ENCODE assay signal across 1 cellular context in the genomic region with DNA sequence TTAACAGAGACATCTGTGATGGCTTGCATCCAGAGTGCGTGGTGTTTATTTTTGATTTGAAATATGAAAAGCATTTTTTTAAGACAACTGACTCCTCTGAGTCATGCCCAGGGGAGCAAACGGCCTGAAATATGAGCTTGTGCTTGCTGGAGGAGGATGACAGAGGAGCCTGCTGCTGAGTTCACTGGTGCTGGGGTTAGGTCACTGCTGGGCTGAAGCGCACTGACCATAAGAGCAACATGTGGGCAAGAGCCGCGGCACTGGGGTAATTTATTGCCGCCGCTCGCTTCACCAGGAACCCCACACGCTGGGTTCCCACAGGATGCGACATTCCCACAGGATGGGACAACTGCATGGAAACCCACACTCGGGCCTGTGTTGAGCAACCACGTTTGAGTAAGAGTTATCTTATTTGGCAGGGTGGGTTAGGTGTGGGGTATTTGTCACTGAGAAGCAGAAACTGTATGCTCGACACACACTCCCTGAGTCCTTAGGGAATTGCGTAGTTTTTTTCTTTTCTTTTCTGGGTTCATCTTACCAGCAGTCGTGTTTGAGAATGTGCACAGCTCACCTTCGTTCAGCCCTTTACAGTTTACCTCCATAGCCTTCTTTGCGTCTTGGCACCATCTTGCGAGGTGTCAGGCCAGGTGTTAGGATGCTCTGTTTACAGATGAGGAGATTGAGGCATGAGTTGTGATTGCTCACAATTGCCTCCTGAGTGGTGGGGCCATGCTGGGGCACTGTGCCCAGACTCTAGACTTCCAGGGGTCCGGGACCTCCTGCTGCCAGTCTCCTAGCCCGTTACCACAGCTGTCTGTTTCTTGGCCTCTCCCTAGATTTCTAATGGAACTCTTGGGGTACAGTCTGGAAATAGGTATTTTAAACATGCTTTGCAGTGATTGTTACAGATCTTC.
TF ChIP-seq lines count a peak whose summit lies in the region.

No MANE protein-coding gene starts in this region.

TF ChIP-seq in K562, 482 proteins besides CTCF, POLR2A, EP300 and RAD21 (continued from another document and continues in another):
- TF ChIP-seq, protein P1, sequence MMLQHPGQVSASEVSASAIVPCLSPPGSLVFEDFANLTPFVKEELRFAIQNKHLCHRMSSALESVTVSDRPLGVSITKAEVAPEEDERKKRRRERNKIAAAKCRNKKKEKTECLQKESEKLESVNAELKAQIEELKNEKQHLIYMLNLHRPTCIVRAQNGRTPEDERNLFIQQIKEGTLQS (IDR thresholded peaks at IDR 0.05) = peak; percentile 86
- TF ChIP-seq, protein P1 (CRISPR knock-in tag; conservative IDR thresholded peaks at IDR 0.05) = 0 out of 2 replicates have a peak, but pooled peaks have one; percentile 19
- TF ChIP-seq NFIX (CRISPR knock-in tag; IDR thresholded peaks at IDR 0.05; ENCODE audit: low read depth) (no peak), BMI1 (IDR thresholded peaks at IDR 0.05; ENCODE audit: low read length) (no peak), PHF20 (IDR thresholded peaks at IDR 0.05; ENCODE audit: partially characterized antibody) (no peak), ZNF589 (CRISPR knock-in tag; IDR thresholded peaks at IDR 0.05; ENCODE audit: low read depth) (peak; percentile 36; the same call in 1 of the 2 replicates), CCAR2 (IDR thresholded peaks at IDR 0.05; ENCODE audit: low read depth, low read length) (no peak), FOXJ3 (CRISPR knock-in tag; IDR thresholded peaks at IDR 0.05) (no peak), TAF1 (IDR thresholded peaks at IDR 0.05; ENCODE audit: control insufficient read depth, extremely low read depth, insufficient read depth, low read length, severe bottlenecking) (peak; percentile 34), YY1 (IDR thresholded peaks at IDR 0.05; ENCODE audit: borderline replicate concordance in 1 of 3, control insufficient read depth in 1 of 3, extremely low read depth in 1 of 3, insufficient read depth in 3 of 3, insufficient read length in 1 of 3, insufficient replicate concordance in 2 of 3, low read depth in 1 of 3, low read length in 2 of 3) (peak in 1 of 3 experiments; percentile 26), DACH1 (IDR thresholded peaks at IDR 0.05; ENCODE audit: partially characterized antibody) (no peak), ETV1 (tag; conservative IDR thresholded peaks at IDR 0.05; ENCODE audit: low read depth) (no peak), ZNF77 (CRISPR knock-in tag; IDR thresholded peaks at IDR 0.05) (no peak), ZNF324 (CRISPR knock-in tag; IDR thresholded peaks at IDR 0.05) (no peak), KAT7 (CRISPR knock-in tag; IDR thresholded peaks at IDR 0.05; ENCODE audit: borderline replicate concordance) (no peak), STAG1 (CRISPR knock-in tag; IDR thresholded peaks at IDR 0.05; ENCODE audit: borderline replicate concordance) (no peak)
- TF ChIP-seq, protein P2, sequence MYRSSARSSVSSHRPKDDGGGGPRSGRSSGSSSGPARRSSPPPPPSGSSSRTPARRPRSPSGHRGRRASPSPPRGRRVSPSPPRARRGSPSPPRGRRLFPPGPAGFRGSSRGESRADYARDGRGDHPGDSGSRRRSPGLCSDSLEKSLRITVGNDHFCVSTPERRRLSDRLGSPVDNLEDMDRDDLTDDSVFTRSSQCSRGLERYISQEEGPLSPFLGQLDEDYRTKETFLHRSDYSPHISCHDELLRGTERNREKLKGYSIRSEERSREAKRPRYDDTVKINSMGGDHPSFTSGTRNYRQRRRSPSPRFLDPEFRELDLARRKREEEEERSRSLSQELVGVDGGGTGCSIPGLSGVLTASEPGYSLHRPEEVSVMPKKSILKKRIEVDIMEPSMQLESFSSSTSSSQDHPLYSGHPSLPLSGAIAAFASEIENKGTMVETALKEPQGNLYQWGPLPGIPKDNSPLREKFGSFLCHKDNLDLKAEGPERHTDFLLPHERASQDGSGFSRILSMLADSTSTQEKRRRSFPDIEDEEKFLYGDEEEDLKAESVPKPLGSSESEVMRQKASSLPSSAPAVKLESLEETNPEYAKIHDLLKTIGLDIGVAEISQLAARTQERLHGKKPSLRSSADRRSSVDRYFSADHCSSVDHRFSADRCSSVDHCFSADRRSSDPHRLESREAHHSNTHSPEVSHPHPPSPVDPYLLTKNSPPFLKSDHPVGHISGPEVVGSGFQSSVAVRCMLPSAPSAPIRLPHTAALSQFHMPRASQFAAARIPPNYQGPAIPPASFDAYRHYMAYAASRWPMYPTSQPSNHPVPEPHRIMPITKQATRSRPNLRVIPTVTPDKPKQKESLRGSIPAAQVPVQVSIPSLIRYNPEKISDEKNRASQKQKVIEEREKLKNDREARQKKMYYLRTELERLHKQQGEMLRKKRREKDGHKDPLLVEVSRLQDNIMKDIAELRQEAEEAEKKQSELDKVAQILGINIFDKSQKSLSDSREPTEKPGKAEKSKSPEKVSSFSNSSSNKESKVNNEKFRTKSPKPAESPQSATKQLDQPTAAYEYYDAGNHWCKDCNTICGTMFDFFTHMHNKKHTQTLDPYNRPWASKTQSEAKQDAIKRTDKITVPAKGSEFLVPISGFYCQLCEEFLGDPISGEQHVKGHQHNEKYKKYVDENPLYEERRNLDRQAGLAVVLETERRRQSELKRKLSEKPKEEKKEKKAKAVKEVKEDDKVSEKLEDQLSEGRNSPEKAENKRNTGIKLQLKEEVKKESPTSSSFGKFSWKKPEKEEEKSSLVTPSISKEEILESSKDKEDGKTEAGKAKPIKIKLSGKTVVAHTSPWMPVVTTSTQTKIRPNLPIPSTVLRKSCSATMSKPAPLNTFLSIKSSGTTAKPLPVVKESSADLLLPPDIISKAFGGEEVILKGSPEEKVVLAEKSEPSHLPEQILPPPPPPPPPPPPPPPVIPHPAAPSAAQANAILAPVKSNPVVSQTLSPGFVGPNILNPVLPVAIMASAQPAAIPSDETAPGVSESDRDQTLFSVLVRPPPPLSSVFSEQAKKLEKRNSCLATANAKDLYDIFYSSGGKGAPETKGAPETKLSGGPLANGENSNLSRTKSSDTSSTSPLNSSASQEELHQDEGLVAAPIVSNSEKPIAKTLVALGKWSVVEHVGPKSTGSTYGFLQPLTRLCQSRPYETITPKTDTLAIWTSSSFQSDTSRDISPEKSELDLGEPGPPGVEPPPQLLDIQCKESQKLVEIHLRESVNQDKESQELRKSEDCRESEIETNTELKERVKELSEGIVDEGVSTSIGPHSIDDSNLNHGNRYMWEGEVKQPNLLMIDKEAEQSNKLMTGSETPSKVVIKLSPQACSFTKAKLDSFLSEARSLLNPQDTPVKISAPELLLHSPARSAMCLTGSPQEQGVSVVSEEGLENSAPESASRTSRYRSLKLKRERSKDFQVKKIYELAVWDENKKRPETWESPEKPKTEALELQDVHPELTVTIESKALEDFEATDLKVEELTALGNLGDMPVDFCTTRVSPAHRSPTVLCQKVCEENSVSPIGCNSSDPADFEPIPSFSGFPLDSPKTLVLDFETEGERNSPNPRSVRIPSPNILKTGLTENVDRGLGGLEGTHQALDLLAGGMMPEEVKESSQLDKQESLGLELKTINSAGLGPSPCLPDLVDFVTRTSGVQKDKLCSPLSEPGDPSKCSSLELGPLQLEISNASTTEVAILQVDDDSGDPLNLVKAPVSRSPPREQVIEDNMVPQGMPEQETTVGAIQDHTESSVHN (IDR thresholded peaks at IDR 0.05; ENCODE audit: borderline replicate concordance in 1 of 2, low read depth in 1 of 2) = no peak
- TF ChIP-seq, protein P3, sequence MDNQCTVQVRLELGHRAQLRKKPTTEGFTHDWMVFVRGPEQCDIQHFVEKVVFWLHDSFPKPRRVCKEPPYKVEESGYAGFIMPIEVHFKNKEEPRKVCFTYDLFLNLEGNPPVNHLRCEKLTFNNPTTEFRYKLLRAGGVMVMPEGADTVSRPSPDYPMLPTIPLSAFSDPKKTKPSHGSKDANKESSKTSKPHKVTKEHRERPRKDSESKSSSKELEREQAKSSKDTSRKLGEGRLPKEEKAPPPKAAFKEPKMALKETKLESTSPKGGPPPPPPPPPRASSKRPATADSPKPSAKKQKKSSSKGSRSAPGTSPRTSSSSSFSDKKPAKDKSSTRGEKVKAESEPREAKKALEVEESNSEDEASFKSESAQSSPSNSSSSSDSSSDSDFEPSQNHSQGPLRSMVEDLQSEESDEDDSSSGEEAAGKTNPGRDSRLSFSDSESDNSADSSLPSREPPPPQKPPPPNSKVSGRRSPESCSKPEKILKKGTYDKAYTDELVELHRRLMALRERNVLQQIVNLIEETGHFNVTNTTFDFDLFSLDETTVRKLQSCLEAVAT (IDR thresholded peaks at IDR 0.05) = no peak
- TF ChIP-seq, protein P4, sequence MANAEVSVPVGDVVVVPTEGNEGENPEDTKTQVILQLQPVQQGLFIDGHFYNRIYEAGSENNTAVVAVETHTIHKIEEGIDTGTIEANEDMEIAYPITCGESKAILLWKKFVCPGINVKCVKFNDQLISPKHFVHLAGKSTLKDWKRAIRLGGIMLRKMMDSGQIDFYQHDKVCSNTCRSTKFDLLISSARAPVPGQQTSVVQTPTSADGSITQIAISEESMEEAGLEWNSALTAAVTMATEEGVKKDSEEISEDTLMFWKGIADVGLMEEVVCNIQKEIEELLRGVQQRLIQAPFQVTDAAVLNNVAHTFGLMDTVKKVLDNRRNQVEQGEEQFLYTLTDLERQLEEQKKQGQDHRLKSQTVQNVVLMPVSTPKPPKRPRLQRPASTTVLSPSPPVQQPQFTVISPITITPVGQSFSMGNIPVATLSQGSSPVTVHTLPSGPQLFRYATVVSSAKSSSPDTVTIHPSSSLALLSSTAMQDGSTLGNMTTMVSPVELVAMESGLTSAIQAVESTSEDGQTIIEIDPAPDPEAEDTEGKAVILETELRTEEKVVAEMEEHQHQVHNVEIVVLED (CRISPR knock-in tag; IDR thresholded peaks at IDR 0.05) = no peak
- TF ChIP-seq, protein P5, sequence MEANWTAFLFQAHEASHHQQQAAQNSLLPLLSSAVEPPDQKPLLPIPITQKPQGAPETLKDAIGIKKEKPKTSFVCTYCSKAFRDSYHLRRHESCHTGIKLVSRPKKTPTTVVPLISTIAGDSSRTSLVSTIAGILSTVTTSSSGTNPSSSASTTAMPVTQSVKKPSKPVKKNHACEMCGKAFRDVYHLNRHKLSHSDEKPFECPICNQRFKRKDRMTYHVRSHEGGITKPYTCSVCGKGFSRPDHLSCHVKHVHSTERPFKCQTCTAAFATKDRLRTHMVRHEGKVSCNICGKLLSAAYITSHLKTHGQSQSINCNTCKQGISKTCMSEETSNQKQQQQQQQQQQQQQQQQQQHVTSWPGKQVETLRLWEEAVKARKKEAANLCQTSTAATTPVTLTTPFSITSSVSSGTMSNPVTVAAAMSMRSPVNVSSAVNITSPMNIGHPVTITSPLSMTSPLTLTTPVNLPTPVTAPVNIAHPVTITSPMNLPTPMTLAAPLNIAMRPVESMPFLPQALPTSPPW (CRISPR knock-in tag; IDR thresholded peaks at IDR 0.05) = no peak; the same call in 1 of the 2 replicates
- TF ChIP-seq, protein P6, sequence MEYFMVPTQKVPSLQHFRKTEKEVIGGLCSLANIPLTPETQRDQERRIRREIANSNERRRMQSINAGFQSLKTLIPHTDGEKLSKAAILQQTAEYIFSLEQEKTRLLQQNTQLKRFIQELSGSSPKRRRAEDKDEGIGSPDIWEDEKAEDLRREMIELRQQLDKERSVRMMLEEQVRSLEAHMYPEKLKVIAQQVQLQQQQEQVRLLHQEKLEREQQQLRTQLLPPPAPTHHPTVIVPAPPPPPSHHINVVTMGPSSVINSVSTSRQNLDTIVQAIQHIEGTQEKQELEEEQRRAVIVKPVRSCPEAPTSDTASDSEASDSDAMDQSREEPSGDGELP (CRISPR knock-in tag; IDR thresholded peaks at IDR 0.05; ENCODE audit: borderline replicate concordance) = peak; percentile 67
